Comparison of ENCODE assay signal across 13 cellular contexts in genomic region chr1:100950776-100951175, GRCh38. TPM values are rescaled to one million over a fixed set of nuclear protein-coding genes. Genes with fewer than 3 reads are reported as not detected.
A peak's percentile ranks its signal among the peaks of the same experiment; 100 is the strongest.
DNase-seq lines count a peak whose midpoint lies in the region; ATAC-seq, FAIRE-seq and TF ChIP-seq lines count a peak whose summit lies in the region.
"Had no signal": no experiment of that assay in that cellular context is flagged by ENCODE, and none has a peak within 500 bp of the region (broad histone marks: within the 10 kb centered on the region; RNA-seq: fewer than 3 reads in every experiment).

No MANE protein-coding gene starts in this region.

- CTCF ChIA-PET in activated CD4-positive, alpha-beta T cell treated with anti-CD3 and anti-CD28 coated beads for 36 hours (lab: Charles Lee) = interaction anchor here (0.6 to 1.5 kb wide), 8 partner anchors 8 to 487 kb away, joined by 3 to 4 read pairs (median 3); no protein-coding TSS in a partner anchor

- no peak for TF ChIP-seq POLR2A in upper lobe of left lung (IDR thresholded peaks at IDR 0.05)

- H3K9me3 Mint-ChIP-seq in activated CD4-positive, alpha-beta T cell treated with anti-CD3 and anti-CD28 coated beads for 36 hours (ENCODE audit: low read depth) = peaks cover 62% of the 10 kb centered on the region
- H3K9me3 Mint-ChIP-seq in osteocyte (ENCODE audit: unreplicated experiment) = peaks cover 13% of the 10 kb centered on the region

- H3K4me1 Mint-ChIP-seq in activated CD4-positive, alpha-beta T cell treated with anti-CD3 and anti-CD28 coated beads for 36 hours = peaks cover 72% of the 10 kb centered on the region
- peaks cover 26% of the 10 kb centered on the region for H3K4me1 Mint-ChIP-seq in osteocyte (ENCODE audit: unreplicated experiment)

- H3K27me3 ChIP-seq in upper lobe of left lung = no peaks in the 10 kb centered on the region

- no peak overlapping the region for H3K4me3 Mint-ChIP-seq in activated CD4-positive, alpha-beta T cell treated with anti-CD3 and anti-CD28 coated beads for 36 hours
- H3K4me3 Mint-ChIP-seq in osteocyte (ENCODE audit: unreplicated experiment) = no peak overlapping the region

- WGBS in upper lobe of left lung, 2 donors = 61 to 67% methylated on average over 4 of the region's 4 CpGs

- peaks cover 87% of the 10 kb centered on the region for H3K36me3 Mint-ChIP-seq in activated CD4-positive, alpha-beta T cell treated with anti-CD3 and anti-CD28 coated beads for 36 hours (ENCODE audit: low read depth)
- H3K36me3 Mint-ChIP-seq in osteocyte (ENCODE audit: unreplicated experiment) = peaks cover 33% of the 10 kb centered on the region

- H3K27me3 Mint-ChIP-seq in activated CD4-positive, alpha-beta T cell treated with anti-CD3 and anti-CD28 coated beads for 36 hours = no peaks in the 10 kb centered on the region
- H3K27me3 Mint-ChIP-seq in osteocyte (ENCODE audit: unreplicated experiment) = no peaks in the 10 kb centered on the region

- FAIRE-seq in D721Med (lab: Jason Lieb, UNC) = no peak
- FAIRE-seq: A549 had no signal

- intact Hi-C loops in activated CD4-positive, alpha-beta T cell treated with anti-CD3 and anti-CD28 coated beads for 36 hours (cut with DNase I, micrococcal nuclease) = loop anchor here in 1 of 2 experiments (5.0 kb wide), 1 partner anchor 162 kb away; no protein-coding TSS in a partner anchor

- H3K9me3 ChIP-seq in upper lobe of left lung = no peaks in the 10 kb centered on the region
- H3K9me3 ChIP-seq: A549 had no signal

- peak overlapping the region; percentile 44 for H3K27ac Mint-ChIP-seq in activated CD4-positive, alpha-beta T cell treated with anti-CD3 and anti-CD28 coated beads for 36 hours
- peak overlapping the region; percentile 50 for H3K27ac Mint-ChIP-seq in osteocyte (ENCODE audit: unreplicated experiment)

- DNase-seq in activated CD4-positive, alpha-beta T cell treated with anti-CD3 and anti-CD28 coated beads for 36 hours = no peak
- DNase-seq in activated CD4-positive, alpha-beta T cell treated with anti-CD3 and anti-CD28 coated beads, Interleukin-2, amount 50 U/mL, for 4 hours = no peak
- DNase-seq in NCI-H82 treated with DMSO at 0.1 percent for 48 hours (lab: John Stamatoyannopoulos, UW; ENCODE audit: unreplicated experiment) (peak; percentile 83), fibroblast of peridontal ligament (ENCODE audit: extremely low read depth) (peak; percentile 71), osteocyte (ENCODE audit: extremely low spot score, unreplicated experiment) (no peak), D721Med (ENCODE audit: insufficient read length, low spot score) (no peak), upper lobe of left lung (no peak)
- DNase-seq: activated CD4-positive, alpha-beta T cell treated with anti-CD3 and anti-CD28 coated beads for 1 hour; caudate nucleus; hippocampal formation; NCI-H1092 treated with DMSO at 0.1 percent for 48 hours had no signal

- peaks cover 14 to 34% (median 21%) of the 10 kb centered on the region in 4 donors for H3K4me1 ChIP-seq in upper lobe of left lung

- H3K4me3 ChIP-seq in upper lobe of left lung = no peak overlapping the region
- H3K4me3 ChIP-seq: A549 had no signal

- H3K36me3 ChIP-seq in upper lobe of left lung = peaks cover 0 to 13% (median 0%) of the 10 kb centered on the region in 4 donors

- H3K27ac ChIP-seq in upper lobe of left lung = peak overlapping the region in 2 of 4 donors; percentile 0 to 53
- H3K27ac ChIP-seq: A549 had no signal

- ATAC-seq in activated CD4-positive, alpha-beta T cell treated with anti-CD3 and anti-CD28 coated beads for 36 hours = no peak
- ATAC-seq in upper lobe of left lung (ENCODE audit: low FRiP score in 2 of 2) = no peak
- ATAC-seq in HG03571 (IDR thresholded peaks at IDR 0.05; ENCODE audit: unreplicated experiment) = no peak
- ATAC-seq: A549 had no signal

- no peak for TF ChIP-seq CTCF in osteocyte (IDR thresholded peaks at IDR 0.05)
- no peak for TF ChIP-seq CTCF in D721Med (IDR thresholded peaks at IDR 0.05; ENCODE audit: insufficient read depth, missing control alignments)
- TF ChIP-seq CTCF in upper lobe of left lung (IDR thresholded peaks at IDR 0.05) = no peak

- POLR2A ChIA-PET in activated CD4-positive, alpha-beta T cell treated with anti-CD3 and anti-CD28 coated beads for 36 hours (lab: Charles Lee) = no interaction called here

- no peak for TF ChIP-seq EP300 in upper lobe of left lung (IDR thresholded peaks at IDR 0.05)

RNA-seq across cellular contexts. Expression of gene SLC30A7, which starts 54.9 kb away (rescaled TPM):
- 10 to 100 TPM; 33.2 to 34.6 TPM for total RNA-seq in activated CD4-positive, alpha-beta T cell treated with anti-CD3 and anti-CD28 coated beads for 36 hours
- total RNA-seq in osteocyte = 38.3 and 39.3 TPM in 2 replicates
- 10 to 100 TPM in 5 of 6 donors, 1 to 10 TPM in 1; 8.4 to 34.5 (median 26.4) TPM for total RNA-seq in upper lobe of left lung

RNA-seq across cellular contexts. Expression of gene EXTL2, which starts 56.1 kb away (rescaled TPM):
- 1 to 10 TPM; 4.5 to 5.0 TPM for total RNA-seq in activated CD4-positive, alpha-beta T cell treated with anti-CD3 and anti-CD28 coated beads for 36 hours
- total RNA-seq in osteocyte (32.5 and 33.6 TPM in 2 replicates), upper lobe of left lung (10 to 100 TPM in 2 of 6 donors, 1 to 10 TPM in 4; 5.2 to 15.3 (median 8.1) TPM)

Comparison
In these comparisons a context has a peak if more than half of its experiments do, and no peak if none do; other contexts are left out.
1. DNase-seq: peak in NCI-H82 treated with DMSO at 0.1 percent for 48 hours (single experiment) and fibroblast of peridontal ligament (single experiment); none in activated CD4-positive, alpha-beta T cell treated with anti-CD3 and anti-CD28 coated beads for 36 hours (single experiment), activated CD4-positive, alpha-beta T cell treated with anti-CD3 and anti-CD28 coated beads, Interleukin-2, amount 50 U/mL, for 4 hours (0 of 2), osteocyte (single experiment), D721Med (single experiment) and upper lobe of left lung (0 of 2).